ENCODE assay signal across 7 cellular contexts in the genomic region with DNA sequence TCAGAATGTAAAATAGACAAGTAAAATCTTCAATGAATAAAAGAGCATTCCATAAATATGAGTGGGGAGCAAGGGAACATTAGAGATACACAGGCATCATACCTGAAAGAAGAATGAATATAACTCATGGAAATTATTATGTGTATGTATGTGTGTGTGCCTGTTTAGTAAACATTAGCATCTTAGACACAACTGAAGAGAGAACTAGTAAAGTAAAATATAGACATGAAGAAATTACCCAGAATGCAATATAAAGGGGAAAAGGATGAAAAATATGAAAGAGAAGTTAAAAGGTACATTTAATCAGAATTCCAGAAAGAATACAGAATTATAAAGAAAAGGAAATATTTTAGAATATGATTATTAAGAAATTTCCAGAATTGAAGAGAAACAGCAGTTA.
"Had no signal": no experiment of that assay in that cellular context is flagged by ENCODE, and none has a peak within 500 bp of the region (broad histone marks: within the 10 kb centered on the region; RNA-seq: fewer than 3 reads in every experiment).

No MANE protein-coding gene starts in this region.

- H3K4me3 ChIP-seq: GM12878 had no signal

- FAIRE-seq: G401.6, GM12878, GM12891, GM12892, GM18507 had no signal

- ATAC-seq: GM12878 had no signal

- DNase-seq: GDM1, GF-D8 had no signal
